7 cellular contexts compared by ENCODE assay signal in genomic region chr10:119306514-119306951, GRCh38.
DNase-seq lines count a peak whose midpoint lies in the region; ATAC-seq and TF ChIP-seq lines count a peak whose summit lies in the region.

No MANE protein-coding gene starts in this region.

- H3K27ac ChIP-seq in SJSA1 (peak overlapping the region; percentile 34), thoracic aorta (peak overlapping the region; percentile 89 to 92)

- no peaks in the 10 kb centered on the region for H3K36me3 ChIP-seq in SJSA1
- H3K36me3 ChIP-seq in thoracic aorta, result no peaks in the 10 kb centered on the region

- H3K27me3 ChIP-seq in SJSA1 (replicated peaks) (no peaks in the 10 kb centered on the region), mononuclear cell (ENCODE audit: insufficient read depth, low read length) (no peaks in the 10 kb centered on the region), thoracic aorta (replicated peaks; ENCODE audit: insufficient read depth) (no peaks in the 10 kb centered on the region)

- H3K9me3 Mint-ChIP-seq in activated naive CD4-positive, alpha-beta T cell treated with anti-CD3 and anti-CD28 coated beads, Interleukin-2, amount 50 U/mL, for 72 hours, result no peaks in the 10 kb centered on the region

- H3K4me1 ChIP-seq in SJSA1 (replicated peaks), result peaks cover 29% of the 10 kb centered on the region
- H3K4me1 ChIP-seq in mononuclear cell (ENCODE audit: insufficient read depth, low read length), result peaks cover 92% of the 10 kb centered on the region
- H3K4me1 ChIP-seq in thoracic aorta (ENCODE audit: control insufficient read depth in 1 of 2, low read depth in 2 of 2), result peaks cover 45 to 100% of the 10 kb centered on the region in 2 donors

- in situ Hi-C loops in GM18951 (cut with MboI; ENCODE audit: low sequenced_read_pairs, unreplicated experiment), result loop anchor here (10.0 kb wide), 1 partner anchor 92 kb away; no protein-coding TSS in a partner anchor

- H3K4me3 ChIP-seq in SJSA1, result no peak overlapping the region
- peak overlapping the region; percentile 27 for H3K4me3 ChIP-seq in mononuclear cell (ENCODE audit: low read length)
- H3K4me3 ChIP-seq in thoracic aorta, result peak overlapping the region; percentile 42

- no peaks in the 10 kb centered on the region for H3K36me3 Mint-ChIP-seq in activated naive CD4-positive, alpha-beta T cell treated with anti-CD3 and anti-CD28 coated beads, Interleukin-2, amount 50 U/mL, for 72 hours

- peak; percentile 34 for TF ChIP-seq POLR2A in GM18951 (IDR thresholded peaks at IDR 0.05; ENCODE audit: extremely low read depth, insufficient read depth, insufficient read length)

- no peak for TF ChIP-seq CTCF in thoracic aorta (IDR thresholded peaks at IDR 0.05)

- H3K9me3 ChIP-seq in SJSA1 (replicated peaks), result no peaks in the 10 kb centered on the region
- H3K9me3 ChIP-seq in mononuclear cell (ENCODE audit: low read depth, low read length), result no peaks in the 10 kb centered on the region
- H3K9me3 ChIP-seq in thoracic aorta, result no peaks in the 10 kb centered on the region

- DNase-seq in SJSA1 (ENCODE audit: low read depth in 1 of 2, low spot score in 2 of 2), result no peak
- peak; percentile 67 to 71 for DNase-seq in activated naive CD4-positive, alpha-beta T cell treated with anti-CD3 and anti-CD28 coated beads, Interleukin-2, amount 50 U/mL, for 72 hours (ENCODE audit: low spot score in 2 of 2)
- DNase-seq in thoracic aorta (ENCODE audit: low spot score), result no peak
- no peak for DNase-seq in kidney glomerular epithelial cell (lab: John Stamatoyannopoulos, UW)

- ATAC-seq in HG03045 (IDR thresholded peaks at IDR 0.05; ENCODE audit: unreplicated experiment) (peak; percentile 74), thoracic aorta (ENCODE audit: insufficient number of reproducible peaks, low FRiP score, low read depth) (no peak)
- peak; percentile 54 to 70 for ATAC-seq in activated naive CD4-positive, alpha-beta T cell treated with anti-CD3 and anti-CD28 coated beads, Interleukin-2, amount 50 U/mL, for 72 hours

- peak overlapping the region; percentile 92 to 99 for H3K27ac Mint-ChIP-seq in activated naive CD4-positive, alpha-beta T cell treated with anti-CD3 and anti-CD28 coated beads, Interleukin-2, amount 50 U/mL, for 72 hours

Comparison
In these comparisons a context has a peak if more than half of its experiments do, and no peak if none do; other contexts are left out.
1. DNase-seq: peak in activated naive CD4-positive, alpha-beta T cell treated with anti-CD3 and anti-CD28 coated beads, Interleukin-2, amount 50 U/mL, for 72 hours (2 of 2); none in SJSA1 (0 of 2), thoracic aorta (single experiment) and kidney glomerular epithelial cell (single experiment).